19 cellular contexts compared by ENCODE assay signal in genomic region chrX:123203772-123204171, GRCh38. TPM values are rescaled to one million over a fixed set of nuclear protein-coding genes. Genes with fewer than 3 reads are reported as not detected.
DNase-seq lines count a peak whose midpoint lies in the region; ATAC-seq, FAIRE-seq and TF ChIP-seq lines count a peak whose summit lies in the region.
"Had no signal": no experiment of that assay in that cellular context is flagged by ENCODE, and none has a peak within 500 bp of the region (broad histone marks: within the 10 kb centered on the region; RNA-seq: fewer than 3 reads in every experiment).

No MANE protein-coding gene starts in this region.

- no peaks in the 10 kb centered on the region for H3K79me2 ChIP-seq in SK-N-SH (ENCODE audit: insufficient read depth)
- no peaks in the 10 kb centered on the region for H3K79me2 ChIP-seq in K562 (ENCODE audit: control insufficient read depth, insufficient read depth, low read length)
- no peaks in the 10 kb centered on the region for H3K79me2 ChIP-seq in smooth muscle cell (ENCODE audit: low read depth)
- H3K79me2 ChIP-seq in GM23248 (ENCODE audit: insufficient read depth): peaks cover 70% of the 10 kb centered on the region

- no peak overlapping the region for H3K9ac ChIP-seq in SK-N-SH
- no peak overlapping the region for H3K9ac ChIP-seq in K562 (ENCODE audit: insufficient read depth in 1 of 2, low read depth in 2 of 2, low read length in 2 of 2)
- H3K9ac ChIP-seq in smooth muscle cell (ENCODE audit: low read depth): no peak overlapping the region
- H3K9ac ChIP-seq in GM23248: no peak overlapping the region

- H3K9me2 ChIP-seq in SK-N-SH (no peaks in the 10 kb centered on the region), GM23248 (ENCODE audit: insufficient read depth) (no peaks in the 10 kb centered on the region)

- H2AFZ ChIP-seq in SK-N-SH (ENCODE audit: low read depth) (no peak overlapping the region), K562 (ENCODE audit: low read depth, low read length) (no peak overlapping the region), smooth muscle cell (ENCODE audit: low read depth) (no peak overlapping the region), GM23248 (no peak overlapping the region)

- BruUV-seq in K562 (replicated peaks; lab: Mats Ljungman, UMichigan): no TSS peak

- in situ Hi-C loops in K562 (cut with MboI) (no loop called here), GM23248 (cut with MboI) (no loop called here)

- intact Hi-C loops in K562 (cut with micrococcal nuclease): no loop called here

- ATAC-seq in SK-N-SH treated with all-trans-retinoic acid at 6 μM for 48 hours (no peak), K562 (no peak), GM21786 (IDR thresholded peaks at IDR 0.05; ENCODE audit: unreplicated experiment) (no peak), GM18868 (IDR thresholded peaks at IDR 0.05; ENCODE audit: unreplicated experiment) (no peak)
- ATAC-seq: T-helper 17 cell had no signal

- no peaks in the 10 kb centered on the region for H3K9me1 ChIP-seq in K562 (ENCODE audit: control insufficient read depth, insufficient read depth, low read length)

- TF ChIP-seq RAD21 in SK-N-SH (IDR thresholded peaks at IDR 0.05; ENCODE audit: low read length) (no peak), K562 (CRISPR knock-in tag; conservative IDR thresholded peaks at IDR 0.05 in 1 of 2, IDR thresholded peaks at IDR 0.05 in 1 of 2) (no peak; a peak in 1 of 4 replicates)

- H3K36me3 ChIP-seq in SK-N-SH (replicated peaks in 1 of 2; ENCODE audit: control insufficient read depth in 1 of 2, insufficient read depth in 2 of 2, low read length in 1 of 2) (no peaks in the 10 kb centered on the region), K562 (ENCODE audit: control insufficient read depth, insufficient read depth, low read length) (no peaks in the 10 kb centered on the region), smooth muscle cell (ENCODE audit: low read depth) (no peaks in the 10 kb centered on the region), GM23248 (ENCODE audit: low read depth) (no peaks in the 10 kb centered on the region; the same call in 1 of the 2 replicates)

- H3K4me1 ChIP-seq in SK-N-SH (ENCODE audit: control insufficient read depth in 1 of 2, insufficient read depth in 2 of 2, low read depth in 1 of 2, low read length in 1 of 2) (no peaks in the 10 kb centered on the region; a peak in 2 of 4 replicates), K562 (replicated peaks in 1 of 2; ENCODE audit: control insufficient read depth in 2 of 2, insufficient read depth in 2 of 2, low read length in 2 of 2) (no peaks in the 10 kb centered on the region), smooth muscle cell (ENCODE audit: low read depth) (no peaks in the 10 kb centered on the region), GM23248 (ENCODE audit: insufficient read depth) (0 out of 2 replicates have a peak, but pooled peaks cover 4% of the 10 kb centered on the region)

- H3K9me3 ChIP-seq in SK-N-SH (no peaks in the 10 kb centered on the region), K562 (replicated peaks; ENCODE audit: control insufficient read depth, insufficient read depth, low read depth, low read length) (no peaks in the 10 kb centered on the region), smooth muscle cell (replicated peaks; ENCODE audit: low read depth) (no peaks in the 10 kb centered on the region), GM23248 (ENCODE audit: low read depth) (no peaks in the 10 kb centered on the region)

- POLR2A ChIA-PET in SK-N-SH (lab: Yijun Ruan, JAX) (no interaction called here), K562 (lab: Yijun Ruan, JAX) (no interaction called here)

- FAIRE-seq in K562 (lab: Jason Lieb, UNC): no peak

- no peak overlapping the region for H3K4me3 ChIP-seq in SK-N-SH (ENCODE audit: low read depth in 2 of 2, low read length in 1 of 2)
- H3K4me3 ChIP-seq in K562: no peak overlapping the region
- H3K4me3 ChIP-seq in smooth muscle cell: no peak overlapping the region
- H3K4me3 ChIP-seq in GM23248: no peak overlapping the region

- no peaks in the 10 kb centered on the region for H4K20me1 ChIP-seq in SK-N-SH (ENCODE audit: insufficient read depth)
- H4K20me1 ChIP-seq in K562 (replicated peaks; ENCODE audit: control insufficient read depth, insufficient read depth, low read length): no peaks in the 10 kb centered on the region
- no peaks in the 10 kb centered on the region for H4K20me1 ChIP-seq in smooth muscle cell (ENCODE audit: low read depth)
- no peaks in the 10 kb centered on the region for H4K20me1 ChIP-seq in GM23248 (ENCODE audit: insufficient read depth)

- no peaks in the 10 kb centered on the region for H3F3A ChIP-seq in SK-N-SH (replicated peaks; ENCODE audit: insufficient read depth)
- no peaks in the 10 kb centered on the region for H3F3A ChIP-seq in smooth muscle cell (ENCODE audit: low read depth)
- H3F3A ChIP-seq in GM23248 (ENCODE audit: insufficient read depth): no peaks in the 10 kb centered on the region

- WGBS in SK-N-SH (ENCODE audit: low lambda C conversion rate): 36% methylated on average over 3 of the region's 3 CpGs
- WGBS in K562 (ENCODE audit: insufficient coverage, low coverage, missing lambda C conversion rate): 28% methylated on average over 3 of the region's 3 CpGs
- 88% methylated on average over 3 of the region's 3 CpGs for WGBS in smooth muscle cell (ENCODE audit: low lambda C conversion rate)
- WGBS in GM23248 (ENCODE audit: low coverage in 1 of 2, low lambda C conversion rate in 2 of 2, missing lambda C conversion rate in 2 of 2), 2 experiments: 92% methylated on average over 3 of the region's 3 CpGs

- TF ChIP-seq POLR2A in K562 (conservative IDR thresholded peaks at IDR 0.05): no peak

- H3K4me2 ChIP-seq in SK-N-SH (no peak overlapping the region), K562 (ENCODE audit: insufficient read depth, low read length) (no peak overlapping the region), smooth muscle cell (no peak overlapping the region), GM23248 (ENCODE audit: unreplicated experiment) (no peak overlapping the region)

- CTCF ChIA-PET in SK-N-SH (lab: Yijun Ruan, JAX) (interaction anchor here (0.6 to 1.0 kb wide), 5 partner anchors 9 to 205 kb away, joined by 3 read pairs; no protein-coding TSS in a partner anchor), K562 (lab: Yijun Ruan, JAX; ENCODE audit: low intra/inter-chr PET ratio) (no interaction called here)

- TF ChIP-seq EP300 in SK-N-SH (IDR thresholded peaks at IDR 0.05; ENCODE audit: borderline replicate concordance in 1 of 2, low read depth in 1 of 2, low read length in 1 of 2) (no peak), K562 (IDR thresholded peaks at IDR 0.05; ENCODE audit: low read length) (no peak)

- H3K27ac ChIP-seq in SK-N-SH (ENCODE audit: low read depth in 2 of 2, low read length in 1 of 2) (no peak overlapping the region), K562 (ENCODE audit: extremely low read depth, low read depth, low read length) (no peak overlapping the region), smooth muscle cell (ENCODE audit: low read depth) (no peak overlapping the region), GM23248 (no peak overlapping the region)

- TF ChIP-seq CTCF in SK-N-SH (IDR thresholded peaks at IDR 0.05) (peak; percentile 47), K562 (IDR thresholded peaks at IDR 0.05 in 2 of 3, conservative IDR thresholded peaks at IDR 0.05 in 1 of 3; ENCODE audit: insufficient read depth in 2 of 3, low read depth in 1 of 3, low read length in 3 of 3) (peak in 1 of 3 experiments; percentile 30; a peak in 1 of 6 replicates), smooth muscle cell (IDR thresholded peaks at IDR 0.05; ENCODE audit: borderline replicate concordance, insufficient read depth, poor library complexity, severe bottlenecking) (peak; percentile 14)

- H3K27me3 ChIP-seq in SK-N-SH (ENCODE audit: insufficient read depth): peaks cover 5% of the 10 kb centered on the region; the same call in 1 of the 2 replicates
- no peaks in the 10 kb centered on the region for H3K27me3 ChIP-seq in K562 (ENCODE audit: control insufficient read depth in 2 of 2, insufficient read depth in 2 of 2, low read length in 2 of 2)
- no peaks in the 10 kb centered on the region for H3K27me3 ChIP-seq in smooth muscle cell (ENCODE audit: low read depth)
- H3K27me3 ChIP-seq in GM23248 (replicated peaks; ENCODE audit: insufficient read depth): no peaks in the 10 kb centered on the region

- no peak for DNase-seq in SK-N-SH
- DNase-seq in NAMALWA (ENCODE audit: low spot score): peak; percentile 1
- no peak for DNase-seq in K562 (ENCODE audit: extremely low read depth in 1 of 4, low spot score in 3 of 4)
- DNase-seq in smooth muscle cell (lab: John Stamatoyannopoulos, UW; ENCODE audit: unreplicated experiment): no peak
- no peak for DNase-seq in GM23248
- DNase-seq: 8988T; CD4-positive, alpha-beta memory T cell; EL; KBM-7; MV-4-11; NCI-H1417 treated with DMSO at 0.1 percent for 48 hours; NCI-H1930; NCI-H2171 treated with DMSO at 0.1 percent for 48 hours; NCI-H446; NCI-H526 treated with DMSO at 0.1 percent for 48 hours; T-helper 17 cell had no signal

TF ChIP-seq in SK-N-SH treated with all-trans-retinoic acid at 6 μM for 48 hours, 23 proteins besides CTCF, POLR2A, EP300 and RAD21 (continues in another document):
- TF ChIP-seq ZNF70 (CRISPR knock-in tag; IDR thresholded peaks at IDR 0.05): no peak

TF ChIP-seq in K562, 482 proteins besides CTCF, POLR2A, EP300 and RAD21 (continues in another document):
- no peak for TF ChIP-seq ZNF77 (CRISPR knock-in tag; IDR thresholded peaks at IDR 0.05)

RNA-seq across cellular contexts. Expression of gene GRIA3, which starts 19.7 kb away (rescaled TPM):
- polyA plus RNA-seq in SK-N-SH (2012; rRNA removed): 0.15 and 0.31 TPM in 2 replicates
- 0.28 and 0.69 TPM in 2 replicates for polyA plus RNA-seq in SK-N-SH (2012; cell fraction: cytosol; rRNA removed)
- polyA plus RNA-seq in SK-N-SH (2012; cell fraction: nucleus; rRNA removed): 0.19 and 0.51 TPM in 2 replicates
- not detected in 2 replicates for total RNA-seq in K562 (2011; cell fraction: chromatin; rRNA removed; ENCODE audit: low replicate concordance)
- total RNA-seq in K562 (2011; cell fraction: nucleolus; rRNA removed): not detected in 2 replicates
- not detected in 2 replicates for total RNA-seq in K562 (2011; cell fraction: nucleoplasm; rRNA removed)
- not detected in 2 replicates for total RNA-seq in K562 (2014; rRNA removed)
- total RNA-seq in K562 (2014; rRNA removed; fragmentation: Illumina TruSeq; extraction: Trizol): not detected in 2 replicates
- total RNA-seq in K562 (2015; rRNA removed; fragmentation: Illumina TruSeq; extraction: Trizol): not detected in 2 replicates
- total RNA-seq in K562 (2021): not detected in 2 replicates
- not detected in 2 replicates for polyA plus RNA-seq in K562 (2011; rRNA removed)
- polyA plus RNA-seq in K562 (2011; cell fraction: cytosol; rRNA removed): not detected in 2 replicates
- not detected in 2 replicates for polyA plus RNA-seq in K562 (2011; cell fraction: nucleus; rRNA removed)
- 0.03 and 0.12 TPM in 2 replicates for polyA plus RNA-seq in K562 (2012)
- polyA plus RNA-seq in K562 (2014; fragmentation: Illumina TruSeq; extraction: Trizol): not detected in 2 replicates
- polyA plus RNA-seq in K562 (2014; fragmentation: Nextera tagmentation; extraction: Ambion mirVana): under 1 TPM in 1 of 2 experiments, not detected in 1; 0.10 TPM
- polyA plus RNA-seq in K562 (2014; rRNA removed): not detected in 2 replicates
- polyA minus RNA-seq in K562 (2011; rRNA and poly(A)+ RNA removed): not detected in 2 replicates
- polyA minus RNA-seq in K562 (2011; cell fraction: cytosol; rRNA and poly(A)+ RNA removed): not detected in 2 replicates
- not detected in 2 replicates for polyA minus RNA-seq in K562 (2011; cell fraction: nucleus; rRNA and poly(A)+ RNA removed)
- 7.2 and 12.6 TPM in 2 replicates for total RNA-seq in smooth muscle cell
- polyA plus RNA-seq in smooth muscle cell: 12.3 and 12.7 TPM in 2 replicates
- total RNA-seq in GM23248 (2014; rRNA removed; shearing (Covaris generic)): 36.0 TPM in 2 replicates
- 46.0 and 52.4 TPM in 2 replicates for polyA plus RNA-seq in GM23248 (2016; fragmentation: Nextera tagmentation; extraction: Ambion mirVana)
- total RNA-seq: CD4-positive, alpha-beta memory T cell had no signal
- polyA plus RNA-seq: CD4-positive, alpha-beta memory T cell had no signal
